In the genomic region with DNA sequence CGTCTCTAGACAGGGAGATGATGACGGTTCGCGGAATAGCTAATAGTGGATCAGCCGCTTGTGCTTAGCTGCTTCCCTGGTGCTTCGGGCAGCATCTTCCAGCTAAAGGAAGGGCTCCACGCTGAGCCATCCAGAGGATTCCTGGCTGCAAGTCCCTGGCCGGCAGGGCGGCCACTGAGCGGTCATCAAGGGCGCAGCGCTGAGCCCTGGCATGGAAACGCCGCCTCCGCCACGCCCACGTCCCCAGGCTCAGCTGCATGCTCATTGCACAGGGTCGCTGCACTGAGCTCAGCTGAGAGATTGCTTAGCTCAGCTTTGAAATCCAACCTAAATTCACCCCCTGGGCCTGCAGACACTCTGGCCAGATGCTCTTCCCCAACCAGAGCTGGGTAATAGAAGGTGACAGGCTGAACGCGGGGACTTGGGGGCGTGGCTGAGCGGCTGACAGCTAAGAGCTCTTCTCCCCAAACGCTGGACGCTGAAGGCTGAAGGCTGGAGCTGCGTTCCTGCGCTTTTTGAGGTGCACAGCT, we compare ENCODE assay signal across 8 cellular contexts.
A peak's percentile ranks its signal among the peaks of the same experiment; 100 is the strongest.
DNase-seq lines count a peak whose midpoint lies in the region; ATAC-seq and TF ChIP-seq lines count a peak whose summit lies in the region.

No MANE protein-coding gene starts in this region.

- no peaks in the 10 kb centered on the region for H4K20me1 ChIP-seq in smooth muscle cell (ENCODE audit: low read depth)

- H3K4me1 ChIP-seq in smooth muscle cell (ENCODE audit: low read depth): peaks cover 23% of the 10 kb centered on the region

- DNase-seq in activated T-cell treated with anti-CD3 and anti-CD28 coated beads, Interleukin-2, amount 50 U/mL, for 72 hours: peak; percentile 3 to 7
- no peak for DNase-seq in activated T-cell treated with anti-CD3 and anti-CD28 coated beads, Interleukin-2, amount 50 U/mL, for 4 hours
- DNase-seq in NCI-H510A treated with DMSO at 0.1 percent for 48 hours (lab: John Stamatoyannopoulos, UW) (peak; percentile 86), choroid plexus epithelial cell (ENCODE audit: low read depth) (peak; percentile 26), kidney epithelial cell (ENCODE audit: low read depth) (peak; percentile 9), smooth muscle cell (lab: John Stamatoyannopoulos, UW; ENCODE audit: unreplicated experiment) (peak; percentile 44), activated gamma-delta T cell (lab: John Stamatoyannopoulos, UW) (no peak)
- DNase-seq in NK-92 treated with Interleukin-12 subunit alpha and Interleukin-12 subunit beta, amount 100 ng/mL, for 24 hours (lab: John Stamatoyannopoulos, UW): no peak

- no peak for ATAC-seq in activated T-cell treated with anti-CD3 and anti-CD28 coated beads, Interleukin-2, amount 50 U/mL, for 72 hours (replicated peaks in 1 of 2)
- ATAC-seq in activated T-cell treated with anti-CD3 and anti-CD28 coated beads, Interleukin-2, amount 50 U/mL, for 4 hours: no peak

- no peaks in the 10 kb centered on the region for H3K9me3 Mint-ChIP-seq in activated T-cell treated with anti-CD3 and anti-CD28 coated beads, Interleukin-2, amount 50 U/mL, for 72 hours
- H3K9me3 Mint-ChIP-seq in activated T-cell treated with anti-CD3 and anti-CD28 coated beads, Interleukin-2, amount 50 U/mL, for 4 hours: no peaks in the 10 kb centered on the region

- peak overlapping the region; percentile 69 for H2AFZ ChIP-seq in smooth muscle cell (ENCODE audit: low read depth)

- H3K27ac ChIP-seq in smooth muscle cell (ENCODE audit: low read depth): peak overlapping the region; percentile 30

- peaks cover 5% of the 10 kb centered on the region for H3K4me1 Mint-ChIP-seq in activated T-cell treated with anti-CD3 and anti-CD28 coated beads, Interleukin-2, amount 50 U/mL, for 72 hours (ENCODE audit: low read depth)
- H3K4me1 Mint-ChIP-seq in activated T-cell treated with anti-CD3 and anti-CD28 coated beads, Interleukin-2, amount 50 U/mL, for 4 hours (ENCODE audit: low read depth): no peaks in the 10 kb centered on the region

- H3K27me3 ChIP-seq in kidney epithelial cell (ENCODE audit: control insufficient read depth, insufficient read depth, low read length) (no peaks in the 10 kb centered on the region), smooth muscle cell (ENCODE audit: low read depth) (no peaks in the 10 kb centered on the region)

- TF ChIP-seq CTCF in choroid plexus epithelial cell (conservative IDR thresholded peaks at IDR 0.05; ENCODE audit: low read depth, low read length) (no peak), kidney epithelial cell (IDR thresholded peaks at IDR 0.05; ENCODE audit: insufficient read depth, low read length, poor library complexity, severe bottlenecking) (no peak), smooth muscle cell (IDR thresholded peaks at IDR 0.05; ENCODE audit: borderline replicate concordance, insufficient read depth, poor library complexity, severe bottlenecking) (no peak)

- peak overlapping the region; percentile 75 for H3K4me2 ChIP-seq in smooth muscle cell

- H3K36me3 Mint-ChIP-seq in activated T-cell treated with anti-CD3 and anti-CD28 coated beads, Interleukin-2, amount 50 U/mL, for 72 hours (ENCODE audit: insufficient read depth in 2 of 2): no peaks in the 10 kb centered on the region
- H3K36me3 Mint-ChIP-seq in activated T-cell treated with anti-CD3 and anti-CD28 coated beads, Interleukin-2, amount 50 U/mL, for 4 hours (ENCODE audit: insufficient read depth): no peaks in the 10 kb centered on the region

- H3K9me3 ChIP-seq in smooth muscle cell (replicated peaks; ENCODE audit: low read depth): no peaks in the 10 kb centered on the region

- H3K27ac Mint-ChIP-seq in activated T-cell treated with anti-CD3 and anti-CD28 coated beads, Interleukin-2, amount 50 U/mL, for 72 hours: no peak overlapping the region

- H3K4me3 Mint-ChIP-seq in activated T-cell treated with anti-CD3 and anti-CD28 coated beads, Interleukin-2, amount 50 U/mL, for 72 hours: peak overlapping the region; percentile 25 to 42
- H3K4me3 Mint-ChIP-seq in activated T-cell treated with anti-CD3 and anti-CD28 coated beads, Interleukin-2, amount 50 U/mL, for 4 hours: no peak overlapping the region

- no peak overlapping the region for H3K9ac ChIP-seq in smooth muscle cell (ENCODE audit: low read depth)

- WGBS in smooth muscle cell (ENCODE audit: low lambda C conversion rate): 7% methylated on average over 24 of the region's 26 CpGs

- H3K36me3 ChIP-seq in kidney epithelial cell (ENCODE audit: control insufficient read depth, insufficient read depth, low read length): no peaks in the 10 kb centered on the region
- H3K36me3 ChIP-seq in smooth muscle cell (ENCODE audit: low read depth): no peaks in the 10 kb centered on the region

- H3F3A ChIP-seq in smooth muscle cell (ENCODE audit: low read depth): peaks cover 10% of the 10 kb centered on the region

- H3K27me3 Mint-ChIP-seq in activated T-cell treated with anti-CD3 and anti-CD28 coated beads, Interleukin-2, amount 50 U/mL, for 72 hours (ENCODE audit: low read depth): peaks cover 21% of the 10 kb centered on the region
- H3K27me3 Mint-ChIP-seq in activated T-cell treated with anti-CD3 and anti-CD28 coated beads, Interleukin-2, amount 50 U/mL, for 4 hours (ENCODE audit: low read depth): peaks cover 10% of the 10 kb centered on the region

- no peaks in the 10 kb centered on the region for H3K79me2 ChIP-seq in smooth muscle cell (ENCODE audit: low read depth)

- H3K4me3 ChIP-seq in choroid plexus epithelial cell (ENCODE audit: low read depth, low read length) (peak overlapping the region; percentile 46), kidney epithelial cell (ENCODE audit: low read depth, low read length) (peak overlapping the region; percentile 23), smooth muscle cell (peak overlapping the region; percentile 35)

Comparison
In these comparisons a context has a peak if more than half of its experiments do, and no peak if none do; other contexts are left out.
1. DNase-seq: peak in activated T-cell treated with anti-CD3 and anti-CD28 coated beads, Interleukin-2, amount 50 U/mL, for 72 hours (2 of 2), NCI-H510A treated with DMSO at 0.1 percent for 48 hours (single experiment), choroid plexus epithelial cell (single experiment), kidney epithelial cell (single experiment) and smooth muscle cell (single experiment); none in activated T-cell treated with anti-CD3 and anti-CD28 coated beads, Interleukin-2, amount 50 U/mL, for 4 hours (single experiment), activated gamma-delta T cell (single experiment) and NK-92 treated with Interleukin-12 subunit alpha and Interleukin-12 subunit beta, amount 100 ng/mL, for 24 hours (single experiment).
2. Peak in every context shown above with its lines, with median percentiles within 50 percentile points of each other: H3K4me3 ChIP-seq.